In the genomic region with DNA sequence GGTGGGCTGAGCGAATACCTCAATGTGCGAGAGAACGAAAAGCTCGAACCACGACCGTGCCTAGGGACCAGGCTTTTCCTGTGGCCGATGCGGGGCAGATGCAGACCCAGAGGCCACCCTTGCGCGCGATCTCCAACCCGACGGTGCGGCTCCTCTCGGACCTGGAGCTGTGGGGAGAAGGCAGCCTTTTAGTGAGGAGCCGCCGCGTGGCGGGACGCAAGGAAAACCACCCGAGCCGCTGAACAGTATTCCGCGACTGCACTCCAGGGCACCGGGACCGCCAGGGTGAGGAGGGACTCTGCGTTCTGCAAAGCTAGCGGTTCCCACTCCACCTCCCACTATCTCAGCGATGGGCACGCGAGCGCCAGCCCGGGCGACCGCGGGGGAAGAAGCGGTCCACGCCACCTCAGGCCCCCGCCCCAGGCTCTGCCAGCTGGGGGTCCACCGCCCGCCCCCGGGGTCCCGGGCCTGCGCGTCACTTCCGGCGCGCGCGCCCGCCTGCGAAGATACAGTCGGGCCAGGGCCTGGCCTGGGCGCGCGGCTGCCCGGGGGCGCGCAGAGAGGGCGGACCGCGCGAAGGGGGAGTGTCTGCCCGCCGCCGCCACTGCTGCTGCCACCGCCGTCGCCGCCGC, we compare ENCODE assay signal across 1 cellular context.
A peak's percentile ranks its signal among the peaks of the same experiment; 100 is the strongest.
TF ChIP-seq lines count a peak whose summit lies in the region.

No MANE protein-coding gene starts in this region.

TF ChIP-seq in SK-N-SH, 30 proteins besides CTCF, POLR2A, EP300 and RAD21 (continued from another document):
- TF ChIP-seq GATA2 (CRISPR knock-in tag; IDR thresholded peaks at IDR 0.05) (no peak), POLR2AphosphoS5 (IDR thresholded peaks at IDR 0.05; ENCODE audit: low read depth, low read length) (peak; percentile 71; the same call in 1 of the 2 replicates), SMC3 (IDR thresholded peaks at IDR 0.05; ENCODE audit: low read depth, low read length) (peak; percentile 6; the same call in 1 of the 2 replicates), FOXJ3 (CRISPR knock-in tag; IDR thresholded peaks at IDR 0.05) (no peak), TAF1 (IDR thresholded peaks at IDR 0.05; ENCODE audit: borderline replicate concordance, low read depth, low read length) (peak; percentile 75), CHD2 (IDR thresholded peaks at IDR 0.05; ENCODE audit: low read length, partially characterized antibody) (peak; percentile 51), GABPA (IDR thresholded peaks at IDR 0.05; ENCODE audit: low read depth) (peak; percentile 69), RCOR1 (IDR thresholded peaks at IDR 0.05; ENCODE audit: low read length) (no peak), FOSL2 (IDR thresholded peaks at IDR 0.05; ENCODE audit: borderline replicate concordance, low read depth) (no peak), NRF1 (IDR thresholded peaks at IDR 0.05; ENCODE audit: low read depth, low read length) (0 out of 2 replicates have a peak, but pooled peaks have one; percentile 16), JUND (IDR thresholded peaks at IDR 0.05) (no peak)
- TF ChIP-seq, protein P1, sequence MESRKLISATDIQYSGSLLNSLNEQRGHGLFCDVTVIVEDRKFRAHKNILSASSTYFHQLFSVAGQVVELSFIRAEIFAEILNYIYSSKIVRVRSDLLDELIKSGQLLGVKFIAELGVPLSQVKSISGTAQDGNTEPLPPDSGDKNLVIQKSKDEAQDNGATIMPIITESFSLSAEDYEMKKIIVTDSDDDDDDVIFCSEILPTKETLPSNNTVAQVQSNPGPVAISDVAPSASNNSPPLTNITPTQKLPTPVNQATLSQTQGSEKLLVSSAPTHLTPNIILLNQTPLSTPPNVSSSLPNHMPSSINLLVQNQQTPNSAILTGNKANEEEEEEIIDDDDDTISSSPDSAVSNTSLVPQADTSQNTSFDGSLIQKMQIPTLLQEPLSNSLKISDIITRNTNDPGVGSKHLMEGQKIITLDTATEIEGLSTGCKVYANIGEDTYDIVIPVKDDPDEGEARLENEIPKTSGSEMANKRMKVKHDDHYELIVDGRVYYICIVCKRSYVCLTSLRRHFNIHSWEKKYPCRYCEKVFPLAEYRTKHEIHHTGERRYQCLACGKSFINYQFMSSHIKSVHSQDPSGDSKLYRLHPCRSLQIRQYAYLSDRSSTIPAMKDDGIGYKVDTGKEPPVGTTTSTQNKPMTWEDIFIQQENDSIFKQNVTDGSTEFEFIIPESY (IDR thresholded peaks at IDR 0.05; ENCODE audit: borderline replicate concordance, low read depth), result no peak
- TF ChIP-seq, protein P2, sequence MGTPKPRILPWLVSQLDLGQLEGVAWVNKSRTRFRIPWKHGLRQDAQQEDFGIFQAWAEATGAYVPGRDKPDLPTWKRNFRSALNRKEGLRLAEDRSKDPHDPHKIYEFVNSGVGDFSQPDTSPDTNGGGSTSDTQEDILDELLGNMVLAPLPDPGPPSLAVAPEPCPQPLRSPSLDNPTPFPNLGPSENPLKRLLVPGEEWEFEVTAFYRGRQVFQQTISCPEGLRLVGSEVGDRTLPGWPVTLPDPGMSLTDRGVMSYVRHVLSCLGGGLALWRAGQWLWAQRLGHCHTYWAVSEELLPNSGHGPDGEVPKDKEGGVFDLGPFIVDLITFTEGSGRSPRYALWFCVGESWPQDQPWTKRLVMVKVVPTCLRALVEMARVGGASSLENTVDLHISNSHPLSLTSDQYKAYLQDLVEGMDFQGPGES (IDR thresholded peaks at IDR 0.05; ENCODE audit: low read depth, low read length), result no peak
